24 cellular contexts compared by ENCODE assay signal in genomic region chr17:30200086-30200485, GRCh38. TPM values are rescaled to one million over a fixed set of nuclear protein-coding genes. Genes with fewer than 3 reads are reported as not detected.
"Had no signal": no experiment of that assay in that cellular context is flagged by ENCODE, and none has a peak within 500 bp of the region (broad histone marks: within the 10 kb centered on the region; RNA-seq: fewer than 3 reads in every experiment).

No MANE protein-coding gene starts in this region.

- H3K27me3 ChIP-seq: ascending aorta, body of pancreas had no signal

- H3K4me2 ChIP-seq: PC-9 had no signal

- H3K4me1 ChIP-seq: ascending aorta, body of pancreas, breast epithelium had no signal

- H3K36me3 ChIP-seq: ascending aorta, breast epithelium had no signal

- H3K27ac ChIP-seq: ascending aorta, body of pancreas, breast epithelium, PC-9, RWPE1 had no signal

- H2AFZ ChIP-seq: PC-9 had no signal

- DNase-seq: activated CD4-positive, alpha-beta T cell treated with anti-CD3 and anti-CD28 coated beads, Interleukin-2, amount 10 ng/mL, durations not matched to agents 24 days and 14 days; activated CD4-positive, alpha-beta T cell treated with anti-CD3 and anti-CD28 coated beads, Interleukin-2, amount 50 U/mL, for 48 hours; activated CD8-positive, alpha-beta T cell treated with anti-CD3 and anti-CD28 coated beads, Interleukin-2, amount 10 ng/mL, durations not matched to agents 7 days and 5 days; activated effector memory CD4-positive, alpha-beta T cell treated with anti-CD3 and anti-CD28 coated beads, Interleukin-2, amount 50 U/mL, for 16 hours; activated naive CD4-positive, alpha-beta T cell; activated naive CD4-positive, alpha-beta T cell treated with anti-CD3 and anti-CD28 coated beads, Interleukin-2, amount 50 U/mL, for 16 hours; activated naive CD8-positive, alpha-beta T cell treated with anti-CD3 and anti-CD28 coated beads for 36 hours; activated T-cell treated with anti-CD3 and anti-CD28 coated beads, Interleukin-2, amount 50 U/mL, for 48 hours; NCI-H1092 treated with DMSO at 0.1 percent for 48 hours; NCI-H1417; NCI-H187 treated with DMSO at 0.1 percent for 48 hours; NCI-H2081; NCI-H226; NCI-H446 treated with DMSO at 0.1 percent for 48 hours; NCI-H524; PC-9; SIG-M5; T1000 had no signal

- H3K9me3 ChIP-seq: ascending aorta, body of pancreas, breast epithelium had no signal

- H3K4me3 ChIP-seq: ascending aorta, body of pancreas, breast epithelium, PC-9 had no signal

RNA-seq across cellular contexts. Expression of gene SLC6A4, which starts 35.4 kb away (rescaled TPM):
- total RNA-seq: activated CD4-positive, alpha-beta T cell treated with anti-CD3 and anti-CD28 coated beads, Interleukin-2, amount 10 ng/mL, durations not matched to agents 24 days and 14 days; activated naive CD8-positive, alpha-beta T cell treated with anti-CD3 and anti-CD28 coated beads for 36 hours; PC-9; T-helper 1 cell treated with Interleukin-12 subunit alpha and Interleukin-12 subunit beta and Interleukin-4 antibody, amounts not matched to agents 30 ng/mL and 1 ng/mL, for 36 hours; T-helper 2 cell treated with Interferon-gamma antibody and Interleukin-4, amounts not matched to agents 100 ng/mL and 5 ng/mL, for 36 hours had no signal
